Comparison of ENCODE assay signal across 17 cellular contexts in the genomic region with DNA sequence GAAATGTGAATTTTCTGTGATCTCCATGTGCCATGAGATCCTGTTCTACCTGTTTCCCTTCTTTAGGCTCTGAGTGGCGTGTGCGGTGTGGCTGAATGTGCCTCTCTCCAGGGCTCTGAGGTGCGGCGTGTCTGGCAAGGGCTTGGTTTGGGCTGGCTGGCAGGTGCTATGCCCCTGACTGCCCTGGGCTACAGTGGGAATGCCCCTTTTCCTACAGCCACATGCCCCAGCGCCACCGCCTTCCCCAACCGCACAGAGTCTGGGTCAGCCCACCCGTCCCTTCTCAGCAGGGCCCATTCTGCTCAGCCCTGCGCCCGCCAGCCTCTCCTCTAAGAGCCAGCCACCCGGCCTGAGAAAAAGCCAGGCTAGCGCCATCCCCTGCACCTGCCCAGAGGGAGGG. TPM values are rescaled to one million over a fixed set of nuclear protein-coding genes. Genes with fewer than 3 reads are reported as not detected.
A peak's percentile ranks its signal among the peaks of the same experiment; 100 is the strongest.
DNase-seq lines count a peak whose midpoint lies in the region; ATAC-seq and TF ChIP-seq lines count a peak whose summit lies in the region.
"Had no signal": no experiment of that assay in that cellular context is flagged by ENCODE, and none has a peak within 500 bp of the region (broad histone marks: within the 10 kb centered on the region; RNA-seq: fewer than 3 reads in every experiment).

No MANE protein-coding gene starts in this region.

- H3K4me3 Mint-ChIP-seq in MCF 10A (ENCODE audit: unreplicated experiment) (no peak overlapping the region), WTC11 (no peak overlapping the region)

- no peaks in the 10 kb centered on the region for H3K9me3 Mint-ChIP-seq in MCF 10A (ENCODE audit: unreplicated experiment)
- no peaks in the 10 kb centered on the region for H3K9me3 Mint-ChIP-seq in WTC11

- H3K4me1 Mint-ChIP-seq in MCF 10A (ENCODE audit: insufficient read depth, unreplicated experiment) (no peaks in the 10 kb centered on the region), WTC11 (peaks cover 3% of the 10 kb centered on the region; the same call in 1 of the 2 replicates)

- CTCF ChIA-PET in MCF 10A (lab: Yijun Ruan, JAX) (interaction anchor here (0.7 kb wide), 1 partner anchor 515 kb away, joined by 3 read pairs; no protein-coding TSS in a partner anchor), WTC11 (lab: Charles Lee) (no interaction called here)

- no peaks in the 10 kb centered on the region for H3K27me3 ChIP-seq in breast epithelium
- no peaks in the 10 kb centered on the region for H3K27me3 ChIP-seq in lung (ENCODE audit: control insufficient read depth, insufficient read depth)
- H3K27me3 ChIP-seq in sigmoid colon: no peaks in the 10 kb centered on the region

- H3K4me1 ChIP-seq in breast epithelium: no peaks in the 10 kb centered on the region
- no peaks in the 10 kb centered on the region for H3K4me1 ChIP-seq in lung (ENCODE audit: control insufficient read depth in 2 of 2, insufficient read depth in 2 of 2, low read length in 2 of 2)
- no peaks in the 10 kb centered on the region for H3K4me1 ChIP-seq in sigmoid colon

- POLR2A ChIA-PET in MCF 10A (lab: Yijun Ruan, JAX) (no interaction called here), WTC11 (lab: Charles Lee) (no interaction called here)

- no TSS peak for BruUV-seq in MCF 10A (replicated peaks; lab: Mats Ljungman, UMichigan)

- intact Hi-C loops in breast epithelium (cut with DNase I; ENCODE audit: low total_unique reads) (no loop called here), MCF 10A (cut with micrococcal nuclease) (no loop called here), sigmoid colon (cut with DNase I) (no loop called here)

- H3K36me3 Mint-ChIP-seq in MCF 10A (ENCODE audit: insufficient read depth, unreplicated experiment) (peaks cover 11% of the 10 kb centered on the region), WTC11 (no peaks in the 10 kb centered on the region)

- H3K9me3 ChIP-seq in breast epithelium: no peaks in the 10 kb centered on the region
- H3K9me3 ChIP-seq in lung (ENCODE audit: control insufficient read depth in 2 of 2, insufficient read depth in 1 of 2, low read length in 1 of 2): no peaks in the 10 kb centered on the region
- no peaks in the 10 kb centered on the region for H3K9me3 ChIP-seq in sigmoid colon

- no peaks in the 10 kb centered on the region for H3K36me3 ChIP-seq in breast epithelium
- peaks cover 0 to 18% of the 10 kb centered on the region in 2 donors for H3K36me3 ChIP-seq in lung (ENCODE audit: control insufficient read depth in 2 of 2, insufficient read depth in 2 of 2, low read length in 2 of 2)
- peaks cover 0 to 24% (median 0%) of the 10 kb centered on the region in 4 donors for H3K36me3 ChIP-seq in sigmoid colon

- no peaks in the 10 kb centered on the region for H3K27me3 Mint-ChIP-seq in MCF 10A (ENCODE audit: insufficient read depth, unreplicated experiment)
- no peaks in the 10 kb centered on the region for H3K27me3 Mint-ChIP-seq in WTC11 (ENCODE audit: low read depth)

- no peak overlapping the region for H3K4me3 ChIP-seq in breast epithelium
- H3K4me3 ChIP-seq in lung: no peak overlapping the region
- H3K4me3 ChIP-seq in sigmoid colon: no peak overlapping the region

- H3K27ac ChIP-seq in breast epithelium (peak overlapping the region; percentile 8 to 19), lung (ENCODE audit: low read depth in 1 of 2, low read length in 1 of 2) (peak overlapping the region in 1 of 2 donors; percentile 85), sigmoid colon (no peak overlapping the region)

- DNase-seq in breast epithelium (ENCODE audit: low spot score in 2 of 2): peak; percentile 32 to 74
- DNase-seq in MCF 10A (ENCODE audit: unreplicated experiment): no peak
- no peak for DNase-seq in WTC11 (ENCODE audit: low spot score)
- no peak for DNase-seq in lung (ENCODE audit: low spot score)
- peak; percentile 66 for DNase-seq in ureter (ENCODE audit: low spot score)
- DNase-seq in HuH-7 (ENCODE audit: low spot score): no peak
- DNase-seq in sigmoid colon: no peak
- DNase-seq in cortex of kidney (lab: John Stamatoyannopoulos, UW): no peak
- DNase-seq: activated CD4-positive, alpha-beta T cell treated with anti-CD3 and anti-CD28 coated beads for 48 hours; activated CD8-positive, alpha-beta memory T cell treated with anti-CD3 and anti-CD28 coated beads, Interleukin-2, amount 50 U/mL, for 48 hours; activated gamma-delta T cell; amniotic stem cell; H7; IMR-90; NCI-H2029; NCI-H774; stimulated activated naive CD4-positive, alpha-beta T cell treated with Interleukin-2 at 50 U/mL for 16 hours had no signal

- H3K27ac Mint-ChIP-seq in MCF 10A (ENCODE audit: low read depth, unreplicated experiment) (no peak overlapping the region), WTC11 (no peak overlapping the region)

- TF ChIP-seq EP300 in sigmoid colon (IDR thresholded peaks at IDR 0.05): no peak

- ATAC-seq in WTC11: 0 out of 2 replicates have a peak, but pooled peaks have one; percentile 18
- ATAC-seq in lung (ENCODE audit: insufficient read depth, low FRiP score): peak; percentile 13

- WGBS in lung, 2 donors: 80% methylated on average over 12 of the region's 12 CpGs
- 67 to 86% methylated on average over 12 of the region's 12 CpGs for WGBS in sigmoid colon, 2 donors

- no peak for TF ChIP-seq CTCF in breast epithelium (IDR thresholded peaks at IDR 0.05)
- TF ChIP-seq CTCF in MCF 10A (IDR thresholded peaks at IDR 0.05; ENCODE audit: unreplicated experiment): no peak
- TF ChIP-seq CTCF in WTC11 (IDR thresholded peaks at IDR 0.05): no peak
- no peak for TF ChIP-seq CTCF in lung (IDR thresholded peaks at IDR 0.05; ENCODE audit: control extremely low read depth, extremely low read depth)
- TF ChIP-seq CTCF in sigmoid colon (IDR thresholded peaks at IDR 0.05): no peak

- TF ChIP-seq POLR2A in breast epithelium (IDR thresholded peaks at IDR 0.05) (no peak), sigmoid colon (IDR thresholded peaks at IDR 0.05) (no peak)

TF ChIP-seq in WTC11, 78 proteins besides CTCF, POLR2A, EP300 and RAD21:
- TF ChIP-seq, protein P1, sequence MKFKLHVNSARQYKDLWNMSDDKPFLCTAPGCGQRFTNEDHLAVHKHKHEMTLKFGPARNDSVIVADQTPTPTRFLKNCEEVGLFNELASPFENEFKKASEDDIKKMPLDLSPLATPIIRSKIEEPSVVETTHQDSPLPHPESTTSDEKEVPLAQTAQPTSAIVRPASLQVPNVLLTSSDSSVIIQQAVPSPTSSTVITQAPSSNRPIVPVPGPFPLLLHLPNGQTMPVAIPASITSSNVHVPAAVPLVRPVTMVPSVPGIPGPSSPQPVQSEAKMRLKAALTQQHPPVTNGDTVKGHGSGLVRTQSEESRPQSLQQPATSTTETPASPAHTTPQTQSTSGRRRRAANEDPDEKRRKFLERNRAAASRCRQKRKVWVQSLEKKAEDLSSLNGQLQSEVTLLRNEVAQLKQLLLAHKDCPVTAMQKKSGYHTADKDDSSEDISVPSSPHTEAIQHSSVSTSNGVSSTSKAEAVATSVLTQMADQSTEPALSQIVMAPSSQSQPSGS (CRISPR knock-in tag; IDR thresholded peaks at IDR 0.05; ENCODE audit: borderline replicate concordance, low read depth): no peak
- TF ChIP-seq SMAD3 (CRISPR knock-in tag; IDR thresholded peaks at IDR 0.05; ENCODE audit: borderline replicate concordance) (no peak), TEAD4 (CRISPR knock-in tag; IDR thresholded peaks at IDR 0.05) (no peak), FOXP1 (CRISPR knock-in tag; IDR thresholded peaks at IDR 0.05; ENCODE audit: borderline replicate concordance) (no peak), SMAD4 (CRISPR knock-in tag; IDR thresholded peaks at IDR 0.05) (no peak), MXD4 (CRISPR knock-in tag; IDR thresholded peaks at IDR 0.05; ENCODE audit: borderline replicate concordance) (no peak), TCF7 (CRISPR knock-in tag; IDR thresholded peaks at IDR 0.05; ENCODE audit: low read depth) (no peak)
- TF ChIP-seq, protein P2, sequence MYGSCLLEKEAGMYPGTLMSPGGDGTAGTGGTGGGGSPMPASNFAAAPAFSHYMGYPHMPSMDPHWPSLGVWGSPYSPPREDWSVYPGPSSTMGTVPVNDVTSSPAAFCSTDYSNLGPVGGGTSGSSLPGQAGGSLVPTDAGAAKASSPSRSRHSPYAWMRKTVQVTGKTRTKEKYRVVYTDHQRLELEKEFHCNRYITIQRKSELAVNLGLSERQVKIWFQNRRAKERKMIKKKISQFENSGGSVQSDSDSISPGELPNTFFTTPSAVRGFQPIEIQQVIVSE (CRISPR knock-in tag; IDR thresholded peaks at IDR 0.05; ENCODE audit: borderline replicate concordance): no peak
- TF ChIP-seq, protein P3, sequence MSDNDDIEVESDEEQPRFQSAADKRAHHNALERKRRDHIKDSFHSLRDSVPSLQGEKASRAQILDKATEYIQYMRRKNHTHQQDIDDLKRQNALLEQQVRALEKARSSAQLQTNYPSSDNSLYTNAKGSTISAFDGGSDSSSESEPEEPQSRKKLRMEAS (CRISPR knock-in tag; IDR thresholded peaks at IDR 0.05): no peak
- TF ChIP-seq, protein P4, sequence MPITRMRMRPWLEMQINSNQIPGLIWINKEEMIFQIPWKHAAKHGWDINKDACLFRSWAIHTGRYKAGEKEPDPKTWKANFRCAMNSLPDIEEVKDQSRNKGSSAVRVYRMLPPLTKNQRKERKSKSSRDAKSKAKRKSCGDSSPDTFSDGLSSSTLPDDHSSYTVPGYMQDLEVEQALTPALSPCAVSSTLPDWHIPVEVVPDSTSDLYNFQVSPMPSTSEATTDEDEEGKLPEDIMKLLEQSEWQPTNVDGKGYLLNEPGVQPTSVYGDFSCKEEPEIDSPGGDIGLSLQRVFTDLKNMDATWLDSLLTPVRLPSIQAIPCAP (CRISPR knock-in tag; IDR thresholded peaks at IDR 0.05): no peak
TF ChIP-seq in WTC11: peak in this region for 0.

RNA-seq across cellular contexts. Expression of a gene that starts 24.7 kb away (rescaled TPM):
- total RNA-seq in breast epithelium (10 to 100 TPM; 37.0 to 86.1 (median 41.0) TPM), MCF 10A (2022) (16.7 and 24.5 TPM in 2 replicates), WTC11 (2021) (7.8 to 10.0 TPM (median 8.3 TPM) in 3 replicates), lung (10 to 100 TPM; 44.2 to 51.4 TPM), ureter (36.3 TPM), sigmoid colon (10 to 100 TPM; 31.3 to 46.7 (median 37.1) TPM)
- polyA plus RNA-seq in lung (10 to 100 TPM; 30.9 to 54.1 TPM), sigmoid colon (10 to 100 TPM; 39.8 to 63.7 (median 51.1) TPM)

RNA-seq across cellular contexts. Expression of a gene that starts 27.7 kb away (rescaled TPM):
- total RNA-seq in breast epithelium (10 to 100 TPM; 30.2 to 45.6 (median 38.6) TPM), MCF 10A (2022) (30.7 and 34.3 TPM in 2 replicates), WTC11 (2021) (23.9 to 26.5 TPM (median 26.4 TPM) in 3 replicates), lung (10 to 100 TPM; 44.0 to 55.3 TPM), ureter (48.7 TPM), sigmoid colon (10 to 100 TPM; 19.3 to 39.2 (median 28.5) TPM)
- polyA plus RNA-seq in lung (10 to 100 TPM; 14.2 to 30.4 TPM), sigmoid colon (10 to 100 TPM in 2 of 3 donors, 1 to 10 TPM in 1; 9.0 to 23.7 (median 12.6) TPM)

RNA-seq across cellular contexts. Expression of a gene that starts 41.5 kb away (rescaled TPM):
- 10 to 100 TPM; 46.0 to 70.9 (median 67.8) TPM for total RNA-seq in breast epithelium
- total RNA-seq in MCF 10A (2022): 49.7 and 57.7 TPM in 2 replicates
- total RNA-seq in WTC11 (2021): 90.7 to 100 TPM (median 98.0 TPM) in 3 replicates
- total RNA-seq in lung: 10 to 100 TPM; 57.8 to 84.2 TPM
- 10 to 100 TPM; 37.9 to 87.2 TPM for polyA plus RNA-seq in lung
- total RNA-seq in ureter: 101 TPM
- total RNA-seq in sigmoid colon: 10 to 100 TPM; 38.7 to 90.6 (median 47.4) TPM
- 10 to 100 TPM; 19.8 to 49.6 (median 21.3) TPM for polyA plus RNA-seq in sigmoid colon

Comparison
In these comparisons a context has a peak if more than half of its experiments do, and no peak if none do; other contexts are left out.
1. DNase-seq: peak in breast epithelium (2 of 2) and ureter (single experiment); none in MCF 10A (single experiment), WTC11 (single experiment), lung (single experiment), HuH-7 (single experiment), sigmoid colon (single experiment) and cortex of kidney (single experiment).
2. H3K27ac ChIP-seq: peak in breast epithelium (2 of 2); none in sigmoid colon (0 of 4).